8 cellular contexts compared by ENCODE assay signal in genomic region chr11:925496-926301, GRCh38. TPM values are rescaled to one million over a fixed set of nuclear protein-coding genes. Genes with fewer than 3 reads are reported as not detected.
DNase-seq lines count a peak whose midpoint lies in the region; ATAC-seq and TF ChIP-seq lines count a peak whose summit lies in the region.

AP2A2 (plus strand) TSS chr11:925870; CDS start chr11:926022, 152 bp downstream.

- peaks cover 12% of the 10 kb centered on the region for H3K4me1 ChIP-seq in A673 (ENCODE audit: insufficient read depth, low read length, poor library complexity, severe bottlenecking)

- H3K4me3 Mint-ChIP-seq in activated CD4-positive, alpha-beta T cell treated with anti-CD3 and anti-CD28 coated beads for 36 hours, result peak within 1 kb of the TSS; percentile 80

- DNase-seq in A673 (ENCODE audit: low spot score) (peak; percentile 94), NCI-H226 (peak; percentile 82), choroid plexus epithelial cell (ENCODE audit: low read depth) (peak; percentile 92)
- DNase-seq in activated CD4-positive, alpha-beta T cell treated with anti-CD3 and anti-CD28 coated beads for 36 hours, result peak; percentile 96
- DNase-seq in stimulated activated CD4-positive, alpha-beta T cell treated with anti-CD3 and anti-CD28 coated beads, Interleukin-1b, Interleukin-23, amount 100 ng/mL, for 24 hours (ENCODE audit: low read depth in 4 of 4, low spot score in 1 of 4), result peak; percentile 87 to 94 (median 90)

- H3K9me3 Mint-ChIP-seq in activated CD4-positive, alpha-beta T cell treated with anti-CD3 and anti-CD28 coated beads for 36 hours (ENCODE audit: low read depth), result no peaks in the 10 kb centered on the region

- H3K27ac Mint-ChIP-seq in activated CD4-positive, alpha-beta T cell treated with anti-CD3 and anti-CD28 coated beads for 36 hours, result peak within 1 kb of the TSS; percentile 86

- CTCF ChIA-PET in A673 (lab: Charles Lee), result no interaction called here
- CTCF ChIA-PET in activated CD4-positive, alpha-beta T cell treated with anti-CD3 and anti-CD28 coated beads for 36 hours (lab: Charles Lee), result interaction anchor here (0.6 to 2.4 kb wide), 7 partner anchors 11 to 348 kb away, joined by 3 to 11 read pairs (median 3); no protein-coding TSS in a partner anchor

- peaks cover 8% of the 10 kb centered on the region for H3K36me3 ChIP-seq in A673 (ENCODE audit: insufficient read depth, low read length, poor library complexity, severe bottlenecking)

- TF ChIP-seq CTCF in A673 (conservative IDR thresholded peaks at IDR 0.05; ENCODE audit: low read depth, low read length) (peak; percentile 49), choroid plexus epithelial cell (conservative IDR thresholded peaks at IDR 0.05; ENCODE audit: low read depth, low read length) (peak; percentile 45)

- H3K9me3 ChIP-seq in A673 (ENCODE audit: low read depth, low read length, poor library complexity, severe bottlenecking), result no peaks in the 10 kb centered on the region

- peaks cover 32% of the 10 kb centered on the region for H3K4me1 Mint-ChIP-seq in activated CD4-positive, alpha-beta T cell treated with anti-CD3 and anti-CD28 coated beads for 36 hours

- intact Hi-C loops in A673 (cut with micrococcal nuclease; ENCODE audit: unreplicated experiment), result no loop called here
- intact Hi-C loops in activated CD4-positive, alpha-beta T cell treated with anti-CD3 and anti-CD28 coated beads for 36 hours (cut with DNase I, micrococcal nuclease), result loop anchor here (1.0 to 5.0 kb wide), 10 partner anchors 15 to 647 kb away; partner anchors contain the start of genes BRSK2 (in 1 of the 2), CHID1 (in 1 of the 2), DEAF1 (in 1 of the 2) and DUSP8 (in 1 of the 2)

- H3K27me3 Mint-ChIP-seq in activated CD4-positive, alpha-beta T cell treated with anti-CD3 and anti-CD28 coated beads for 36 hours, result no peaks in the 10 kb centered on the region

- H3K27ac ChIP-seq in A673 (ENCODE audit: low read depth, low read length, poor library complexity, severe bottlenecking), result peak within 1 kb of the TSS; percentile 76
- peak within 1 kb of the TSS; percentile 81 for H3K27ac ChIP-seq in layer of hippocampus (ENCODE audit: low read depth, low read length)

- H3K4me3 ChIP-seq in A673 (ENCODE audit: low read depth, low read length, poor library complexity, severe bottlenecking), result peak within 1 kb of the TSS; percentile 75
- peak within 1 kb of the TSS; percentile 80 for H3K4me3 ChIP-seq in choroid plexus epithelial cell (ENCODE audit: low read depth, low read length)

- no TSS peak for BruUV-seq in A673 (replicated peaks; lab: Mats Ljungman, UMichigan)

- H3K27me3 ChIP-seq in A673 (replicated peaks; ENCODE audit: insufficient read depth, low read depth, low read length, poor library complexity), result no peaks in the 10 kb centered on the region
- no peaks in the 10 kb centered on the region for H3K27me3 ChIP-seq in layer of hippocampus (ENCODE audit: control insufficient read depth, insufficient read depth, low read length)

- ATAC-seq in GM18511 (IDR thresholded peaks at IDR 0.05; ENCODE audit: unreplicated experiment) (peak; percentile 76), HG03095 (IDR thresholded peaks at IDR 0.05; ENCODE audit: unreplicated experiment) (peak; percentile 57)
- peak; percentile 65 for ATAC-seq in activated CD4-positive, alpha-beta T cell treated with anti-CD3 and anti-CD28 coated beads for 36 hours

- H3K36me3 Mint-ChIP-seq in activated CD4-positive, alpha-beta T cell treated with anti-CD3 and anti-CD28 coated beads for 36 hours (ENCODE audit: low read depth), result peaks cover 8% of the 10 kb centered on the region

- POLR2A ChIA-PET in A673 (lab: Charles Lee; ENCODE audit: low non-redundant PET), result no interaction called here
- POLR2A ChIA-PET in activated CD4-positive, alpha-beta T cell treated with anti-CD3 and anti-CD28 coated beads for 36 hours (lab: Charles Lee), result no interaction called here

RNA-seq across cellular contexts. Expression of gene AP2A2, which starts in this region (rescaled TPM):
- total RNA-seq in A673 (2021), result 62.0 and 68.2 TPM in 2 replicates
- 10 to 100 TPM; 43.5 to 71.6 TPM for total RNA-seq in activated CD4-positive, alpha-beta T cell treated with anti-CD3 and anti-CD28 coated beads for 36 hours

Comparison
In these comparisons a context has a peak if more than half of its experiments do, and no peak if none do; other contexts are left out.
1. Peak in every context shown above with its lines: DNase-seq, ATAC-seq, H3K4me3 ChIP-seq and H3K27ac ChIP-seq.